In the genomic region with DNA sequence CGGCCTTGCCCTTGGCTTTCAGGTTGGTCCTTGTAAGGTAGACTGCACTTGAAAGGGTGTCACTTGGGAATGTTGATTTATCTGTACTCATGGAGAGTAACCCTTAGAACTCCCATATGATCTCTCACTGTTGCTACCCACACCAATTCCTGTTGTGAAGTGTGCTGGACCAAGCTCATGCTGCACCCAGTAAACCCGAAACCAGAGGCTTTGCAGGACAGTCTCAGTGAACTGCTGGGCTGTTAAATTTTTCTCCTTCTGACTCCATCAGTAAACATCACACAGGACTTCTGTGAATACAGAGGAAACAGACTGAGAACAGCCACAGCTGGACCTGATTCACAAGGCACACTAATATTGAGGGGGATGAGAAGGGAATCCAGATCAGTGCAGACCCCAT, we compare ENCODE assay signal across 14 cellular contexts.
DNase-seq lines count a peak whose midpoint lies in the region; ATAC-seq and TF ChIP-seq lines count a peak whose summit lies in the region.
"Had no signal": no experiment of that assay in that cellular context is flagged by ENCODE, and none has a peak within 500 bp of the region (broad histone marks: within the 10 kb centered on the region; RNA-seq: fewer than 3 reads in every experiment).

No MANE protein-coding gene starts in this region.

- H3K4me1 Mint-ChIP-seq in dendritic cell treated with granulocyte-macrophage colony-stimulating factor and Interleukin-4, amounts not matched to agents 40 ng/mL and 50 ng/mL, for 4 days (ENCODE audit: low read depth): peaks cover 6% of the 10 kb centered on the region
- H3K4me1 Mint-ChIP-seq in activated CD4-positive, alpha-beta memory T cell treated with anti-CD3 and anti-CD28 coated beads for 36 hours (ENCODE audit: low read depth): no peaks in the 10 kb centered on the region
- H3K4me1 Mint-ChIP-seq: GM23338 had no signal

- peaks cover 3% of the 10 kb centered on the region for H3K27me3 Mint-ChIP-seq in dendritic cell treated with granulocyte-macrophage colony-stimulating factor and Interleukin-4, amounts not matched to agents 40 ng/mL and 50 ng/mL, for 4 days
- H3K27me3 Mint-ChIP-seq in activated CD4-positive, alpha-beta memory T cell treated with anti-CD3 and anti-CD28 coated beads for 36 hours: peaks cover 10% of the 10 kb centered on the region

- intact Hi-C loops in dendritic cell treated with granulocyte-macrophage colony-stimulating factor and Interleukin-4, amounts not matched to agents 40 ng/mL and 50 ng/mL, for 4 days (cut with micrococcal nuclease): no loop called here
- intact Hi-C loops in activated CD4-positive, alpha-beta memory T cell treated with anti-CD3 and anti-CD28 coated beads for 36 hours (cut with micrococcal nuclease): loop anchor here (2.0 kb wide), 1 partner anchor 107 kb away; no protein-coding TSS in a partner anchor

- TF ChIP-seq CTCF in omental fat pad (IDR thresholded peaks at IDR 0.05): no peak

- POLR2A ChIA-PET in activated CD4-positive, alpha-beta memory T cell treated with anti-CD3 and anti-CD28 coated beads for 36 hours (lab: Charles Lee): no interaction called here

- ATAC-seq in GM18861 (IDR thresholded peaks at IDR 0.05; ENCODE audit: unreplicated experiment) (peak; percentile 18), GM19467 (IDR thresholded peaks at IDR 0.05; ENCODE audit: unreplicated experiment) (peak; percentile 26), HG03139 (IDR thresholded peaks at IDR 0.05; ENCODE audit: unreplicated experiment) (peak; percentile 15), omental fat pad (ENCODE audit: low FRiP score) (no peak)
- ATAC-seq: GM23338 had no signal

- no peak for DNase-seq in activated CD4-positive, alpha-beta memory T cell treated with anti-CD3 and anti-CD28 coated beads for 36 hours
- no peak for DNase-seq in omental fat pad (ENCODE audit: low spot score)
- no peak for DNase-seq in NCI-H1092 treated with DMSO at 0.1 percent for 48 hours (lab: John Stamatoyannopoulos, UW)
- DNase-seq: hippocampal formation, KG1, NCI-H1092 had no signal

- peak overlapping the region; percentile 13 for H3K27ac Mint-ChIP-seq in dendritic cell treated with granulocyte-macrophage colony-stimulating factor and Interleukin-4, amounts not matched to agents 40 ng/mL and 50 ng/mL, for 4 days
- no peak overlapping the region for H3K27ac Mint-ChIP-seq in activated CD4-positive, alpha-beta memory T cell treated with anti-CD3 and anti-CD28 coated beads for 36 hours
- H3K27ac Mint-ChIP-seq: activated B cell treated with CpG ODN at 0.5 μM for 24 hours; activated T-helper 2 cell treated with anti-CD3 and anti-CD28 coated beads, Interferon-gamma antibody, Interleukin-2, Interleukin-4, amounts not matched to agents 10 μg/mL and 5 μg/mL and 100 μg/mL, durations not matched to agents 14 hours and 24 hours and 36 hours; GM23338 had no signal

- CTCF ChIA-PET in activated CD4-positive, alpha-beta memory T cell treated with anti-CD3 and anti-CD28 coated beads for 36 hours (lab: Charles Lee): interaction anchor here (1.0 to 5.3 kb wide), 5 partner anchors 16 to 104 kb away, joined by 3 to 79 read pairs (median 13); no protein-coding TSS in a partner anchor

- no peak overlapping the region for H3K4me3 Mint-ChIP-seq in dendritic cell treated with granulocyte-macrophage colony-stimulating factor and Interleukin-4, amounts not matched to agents 40 ng/mL and 50 ng/mL, for 4 days
- no peak overlapping the region for H3K4me3 Mint-ChIP-seq in activated CD4-positive, alpha-beta memory T cell treated with anti-CD3 and anti-CD28 coated beads for 36 hours
- H3K4me3 Mint-ChIP-seq: activated B cell treated with CpG ODN at 0.5 μM for 24 hours; GM23338; T-helper 1 cell treated with Interleukin-12 subunit alpha and Interleukin-12 subunit beta and Interleukin-4 antibody, amounts not matched to agents 30 μg/mL and 1 μg/mL, for 36 hours had no signal

- no peaks in the 10 kb centered on the region for H3K36me3 Mint-ChIP-seq in dendritic cell treated with granulocyte-macrophage colony-stimulating factor and Interleukin-4, amounts not matched to agents 40 ng/mL and 50 ng/mL, for 4 days (ENCODE audit: low read depth)
- H3K36me3 Mint-ChIP-seq in activated CD4-positive, alpha-beta memory T cell treated with anti-CD3 and anti-CD28 coated beads for 36 hours: no peaks in the 10 kb centered on the region

- peaks cover 7% of the 10 kb centered on the region for H3K9me3 Mint-ChIP-seq in dendritic cell treated with granulocyte-macrophage colony-stimulating factor and Interleukin-4, amounts not matched to agents 40 ng/mL and 50 ng/mL, for 4 days
- peaks cover 3% of the 10 kb centered on the region for H3K9me3 Mint-ChIP-seq in activated CD4-positive, alpha-beta memory T cell treated with anti-CD3 and anti-CD28 coated beads for 36 hours
